Comparison of ENCODE assay signal across 9 cellular contexts in genomic region chr9:68705636-68706578, GRCh38. TPM values are rescaled to one million over a fixed set of nuclear protein-coding genes. Genes with fewer than 3 reads are reported as not detected.
DNase-seq lines count a peak whose midpoint lies in the region; ATAC-seq, FAIRE-seq and TF ChIP-seq lines count a peak whose summit lies in the region.
"Had no signal": no experiment of that assay in that cellular context is flagged by ENCODE, and none has a peak within 500 bp of the region (broad histone marks: within the 10 kb centered on the region; RNA-seq: fewer than 3 reads in every experiment).

No MANE protein-coding gene starts in this region.

- POLR2A ChIA-PET in CD4-positive, alpha-beta memory T cell (lab: Charles Lee; ENCODE audit: partially characterized antibody), result no interaction called here
- POLR2A ChIA-PET in IMR-90 (lab: Charles Lee; ENCODE audit: unreplicated experiment), result no interaction called here

- peaks cover 5% of the 10 kb centered on the region for H3K27me3 ChIP-seq in CD4-positive, alpha-beta memory T cell (ENCODE audit: insufficient read depth, low read length)
- H3K27me3 ChIP-seq in IMR-90 (ENCODE audit: control insufficient read depth, insufficient read depth, low read length), result peaks cover 29% of the 10 kb centered on the region
- no peaks in the 10 kb centered on the region for H3K27me3 ChIP-seq in right atrium auricular region

- H3K27me3 Mint-ChIP-seq in CD4-positive, alpha-beta memory T cell, result peaks cover 55 to 66% of the 10 kb centered on the region in 2 donors
- peaks cover 69% of the 10 kb centered on the region for H3K27me3 Mint-ChIP-seq in activated T-helper 17 cell treated with anti-CD3 and anti-CD28 coated beads, Interleukin-2, amount 50 U/mL, for 72 hours

- ATAC-seq in GM19455 (IDR thresholded peaks at IDR 0.05; ENCODE audit: unreplicated experiment) (peak; percentile 14), IMR-90 (ENCODE audit: low read depth) (no peak; the same call in 1 of the 2 replicates)
- peak; percentile 7 for ATAC-seq in activated T-helper 17 cell treated with anti-CD3 and anti-CD28 coated beads, Interleukin-2, amount 50 U/mL, for 72 hours (replicated peaks)

- no peaks in the 10 kb centered on the region for H3K36me3 ChIP-seq in CD4-positive, alpha-beta memory T cell (ENCODE audit: insufficient read depth, low read length)
- H3K36me3 ChIP-seq in IMR-90 (ENCODE audit: control insufficient read depth, insufficient read depth, low read length) (no peaks in the 10 kb centered on the region), right atrium auricular region (no peaks in the 10 kb centered on the region)

- dilution Hi-C loops in IMR-90 (cut with HindIII; ENCODE audit: low sequenced_read_pairs, unreplicated experiment), result no loop called here

- no peaks in the 10 kb centered on the region for H4K20me1 ChIP-seq in IMR-90 (ENCODE audit: insufficient read depth, low read length)

- intact Hi-C loops in CD4-positive, alpha-beta memory T cell (cut with micrococcal nuclease), result no loop called here
- intact Hi-C loops in IMR-90 (cut with micrococcal nuclease), result loop anchor here (10.0 kb wide), 1 partner anchor 319 kb away; no protein-coding TSS in a partner anchor

- H3K4me3 Mint-ChIP-seq in CD4-positive, alpha-beta memory T cell, result peak overlapping the region; percentile 18 to 81 (median 68)
- peak overlapping the region; percentile 67 for H3K4me3 Mint-ChIP-seq in activated T-helper 17 cell treated with anti-CD3 and anti-CD28 coated beads, Interleukin-2, amount 50 U/mL, for 72 hours

- H2BK20ac ChIP-seq in IMR-90 (ENCODE audit: low read depth, low read length), result no peak overlapping the region

- H3K23ac ChIP-seq in IMR-90 (ENCODE audit: low read depth, low read length), result no peak overlapping the region

- H2AFZ ChIP-seq in IMR-90 (replicated peaks; ENCODE audit: low read length, poor library complexity), result peak overlapping the region; percentile 63

- H2BK15ac ChIP-seq in IMR-90 (ENCODE audit: low read depth, low read length), result no peak overlapping the region

- no peak overlapping the region for H3K56ac ChIP-seq in IMR-90 (ENCODE audit: extremely low read depth, insufficient read depth, low read length)

- H3K4me2 ChIP-seq in IMR-90 (ENCODE audit: low read depth, low read length), result peak overlapping the region; percentile 83

- CTCF ChIA-PET in CD4-positive, alpha-beta memory T cell (lab: Charles Lee; ENCODE audit: partially characterized antibody), result no interaction called here
- CTCF ChIA-PET in IMR-90 (lab: Yijun Ruan, JAX), result no interaction called here

- H4K8ac ChIP-seq in IMR-90 (ENCODE audit: low read depth in 2 of 2, low read length in 2 of 2), result no peak overlapping the region

- H3K4me1 Mint-ChIP-seq in CD4-positive, alpha-beta memory T cell, result peaks cover 8 to 27% (median 20%) of the 10 kb centered on the region in 4 donors
- peaks cover 7% of the 10 kb centered on the region for H3K4me1 Mint-ChIP-seq in activated T-helper 17 cell treated with anti-CD3 and anti-CD28 coated beads, Interleukin-2, amount 50 U/mL, for 72 hours

- no peak overlapping the region for H3K4me3 ChIP-seq in CD4-positive, alpha-beta memory T cell (ENCODE audit: low read length in 2 of 2)
- H3K4me3 ChIP-seq in IMR-90 (ENCODE audit: insufficient read depth, low read depth, low read length) (no peak overlapping the region; the same call in 1 of the 2 replicates), right atrium auricular region (peak overlapping the region; percentile 66 to 67), retinal pigment epithelial cell (ENCODE audit: low read length) (peak overlapping the region; percentile 82)

- no peak for FAIRE-seq in urothelium cell line (lab: Jason Lieb, UNC)

- peak overlapping the region; percentile 45 for H2AK9ac ChIP-seq in IMR-90 (replicated peaks; ENCODE audit: low read depth, low read length, poor library complexity)

- H4K91ac ChIP-seq in IMR-90 (ENCODE audit: insufficient read depth, low read depth, low read length), result no peak overlapping the region

- WGBS in IMR-90 (ENCODE audit: extremely low coverage in 2 of 2, insufficient read length in 1 of 2), 2 experiments, result 0% methylated on average over 1 of the region's 54 CpGs; no CpG with 5 or more reads in 1 of the 2 experiments

- no peaks in the 10 kb centered on the region for H3K9me3 Mint-ChIP-seq in CD4-positive, alpha-beta memory T cell
- H3K9me3 Mint-ChIP-seq in activated T-helper 17 cell treated with anti-CD3 and anti-CD28 coated beads, Interleukin-2, amount 50 U/mL, for 72 hours, result no peaks in the 10 kb centered on the region

- in situ Hi-C loops in IMR-90 (cut with MboI; ENCODE audit: low sequenced_read_pairs), result no loop called here

- no peak for TF ChIP-seq RAD21 in IMR-90 (IDR thresholded peaks at IDR 0.05; ENCODE audit: low read length)

- peaks cover 6% of the 10 kb centered on the region for H3K4me1 ChIP-seq in CD4-positive, alpha-beta memory T cell (ENCODE audit: insufficient read depth, low read length)
- H3K4me1 ChIP-seq in IMR-90 (ENCODE audit: control insufficient read depth, insufficient read depth, low read length), result no peaks in the 10 kb centered on the region
- H3K4me1 ChIP-seq in right atrium auricular region, result peaks cover 0 to 36% of the 10 kb centered on the region in 2 donors

- no peak overlapping the region for H3K27ac ChIP-seq in CD4-positive, alpha-beta memory T cell (ENCODE audit: low read depth, low read length)
- H3K27ac ChIP-seq in IMR-90 (ENCODE audit: insufficient read depth, low read length) (no peak overlapping the region), right atrium auricular region (peak overlapping the region; percentile 85 to 86)

- no peaks in the 10 kb centered on the region for H3K9me1 ChIP-seq in IMR-90 (ENCODE audit: insufficient read depth, low read length)

- TF ChIP-seq POLR2A in IMR-90 (IDR thresholded peaks at IDR 0.05; ENCODE audit: low read depth, low read length), result no peak

- DNase-seq in CD4-positive, alpha-beta memory T cell, result no peak
- DNase-seq in IMR-90 (no peak), right atrium auricular region (ENCODE audit: low spot score) (no peak), retinal pigment epithelial cell (ENCODE audit: low read depth) (no peak), hippocampal formation (lab: John Stamatoyannopoulos, UW) (no peak), urothelium cell line (ENCODE audit: low spot score) (no peak)

- H3K4ac ChIP-seq in IMR-90 (ENCODE audit: low read depth, low read length), result no peak overlapping the region

- no peak overlapping the region for H2BK5ac ChIP-seq in IMR-90 (ENCODE audit: low read depth, low read length, poor library complexity, severe bottlenecking)

- H3K36me3 Mint-ChIP-seq in CD4-positive, alpha-beta memory T cell, result no peaks in the 10 kb centered on the region
- no peaks in the 10 kb centered on the region for H3K36me3 Mint-ChIP-seq in activated T-helper 17 cell treated with anti-CD3 and anti-CD28 coated beads, Interleukin-2, amount 50 U/mL, for 72 hours (ENCODE audit: low read depth)

- BruUV-seq in IMR-90 (replicated peaks; lab: Mats Ljungman, UMichigan), result no TSS peak

- H2AK5ac ChIP-seq in IMR-90 (ENCODE audit: low read depth, low read length), result no peak overlapping the region

- H2BK120ac ChIP-seq in IMR-90 (ENCODE audit: low read depth, low read length), result no peak overlapping the region

- TF ChIP-seq CTCF in IMR-90 (conservative IDR thresholded peaks at IDR 0.05; ENCODE audit: low read depth, low read length) (no peak), right atrium auricular region (IDR thresholded peaks at IDR 0.05) (peak in 1 of 2 donors; percentile 45), retinal pigment epithelial cell (conservative IDR thresholded peaks at IDR 0.05; ENCODE audit: low read depth, low read length) (no peak)

- H4K5ac ChIP-seq in IMR-90 (ENCODE audit: low read depth, low read length), result no peak overlapping the region

- no peak overlapping the region for H3K27ac Mint-ChIP-seq in CD4-positive, alpha-beta memory T cell
- no peak overlapping the region for H3K27ac Mint-ChIP-seq in activated T-helper 17 cell treated with anti-CD3 and anti-CD28 coated beads, Interleukin-2, amount 50 U/mL, for 72 hours

- no peak overlapping the region for H3K18ac ChIP-seq in IMR-90 (ENCODE audit: low read depth, low read length)

- H3K79me1 ChIP-seq in IMR-90 (ENCODE audit: low read depth in 1 of 2, low read length in 2 of 2), result no peaks in the 10 kb centered on the region

- H3K9me3 ChIP-seq in CD4-positive, alpha-beta memory T cell (ENCODE audit: control insufficient read depth in 1 of 2, low read length in 2 of 2), result no peaks in the 10 kb centered on the region
- H3K9me3 ChIP-seq in IMR-90 (ENCODE audit: control insufficient read depth, insufficient read depth, low read length), result no peaks in the 10 kb centered on the region
- no peaks in the 10 kb centered on the region for H3K9me3 ChIP-seq in right atrium auricular region

- H3K9ac ChIP-seq in IMR-90 (ENCODE audit: low read depth, low read length), result no peak overlapping the region

- H3K14ac ChIP-seq in IMR-90 (replicated peaks; ENCODE audit: low read depth, low read length), result no peak overlapping the region

TF ChIP-seq in IMR-90, 13 proteins besides CTCF, POLR2A, EP300 and RAD21 (continues in another document):
- TF ChIP-seq MAZ (IDR thresholded peaks at IDR 0.05; ENCODE audit: borderline replicate concordance, low read depth, low read length), result no peak
- no peak for TF ChIP-seq FOS (IDR thresholded peaks at IDR 0.05; ENCODE audit: low read depth, low read length)
- TF ChIP-seq ELK1 (IDR thresholded peaks at IDR 0.05; ENCODE audit: borderline replicate concordance, low read depth, low read length), result no peak
- TF ChIP-seq CEBPB (IDR thresholded peaks at IDR 0.05; ENCODE audit: low read depth, low read length), result no peak
- TF ChIP-seq SMC3 (IDR thresholded peaks at IDR 0.05; ENCODE audit: low read depth, low read length), result no peak
- no peak for TF ChIP-seq BHLHE40 (IDR thresholded peaks at IDR 0.05; ENCODE audit: low read depth, low read length)

RNA-seq across cellular contexts. Expression of gene PIP5K1B, which starts 0.9 kb away (rescaled TPM):
- under 1 TPM in 1 of 2 experiments, not detected in 1; 0.12 TPM for total RNA-seq in CD4-positive, alpha-beta memory T cell
- under 1 TPM in 1 of 2 donors, not detected in 1; 0.25 TPM for polyA plus RNA-seq in CD4-positive, alpha-beta memory T cell
- total RNA-seq in IMR-90 (2012; rRNA removed) (not detected in 2 replicates), right atrium auricular region (10 to 100 TPM; 18.4 to 44.8 TPM)
- polyA plus RNA-seq in IMR-90 (2012; rRNA removed), result not detected in 2 replicates
- not detected in 2 replicates for polyA plus RNA-seq in IMR-90 (2012; cell fraction: cytosol; rRNA removed)
- not detected in 2 replicates for polyA plus RNA-seq in IMR-90 (2012; cell fraction: nucleus; rRNA removed; ENCODE audit: low replicate concordance)
- total RNA-seq in activated T-helper 17 cell treated with anti-CD3 and anti-CD28 coated beads, Interleukin-2, amount 50 U/mL, for 72 hours, result under 1 TPM; 0.17 to 0.37 TPM
- total RNA-seq: LHCN-M2 had no signal

Comparison
In these comparisons a context has a peak if more than half of its experiments do, and no peak if none do; other contexts are left out.
1. H3K27ac ChIP-seq: peak in right atrium auricular region (2 of 2); none in CD4-positive, alpha-beta memory T cell (single experiment) and IMR-90 (single experiment).
2. H3K4me3 ChIP-seq: peak in right atrium auricular region (2 of 2) and retinal pigment epithelial cell (single experiment); none in CD4-positive, alpha-beta memory T cell (0 of 2) and IMR-90 (single experiment).
3. RNA of gene PIP5K1B, which starts 0.9 kb away (total RNA-seq): 18.4 to 44.8 TPM in right atrium auricular region; 0.17 to 0.37 TPM in activated T-helper 17 cell treated with anti-CD3 and anti-CD28 coated beads, Interleukin-2, amount 50 U/mL, for 72 hours, 0.12 TPM in CD4-positive, alpha-beta memory T cell and not detected in IMR-90; every median in the first group is over 10 times any median in the second.